8 cellular contexts compared by ENCODE assay signal in genomic region chr12:82650627-82651337, GRCh38. TPM values are rescaled to one million over a fixed set of nuclear protein-coding genes. Genes with fewer than 3 reads are reported as not detected.
DNase-seq lines count a peak whose midpoint lies in the region; ATAC-seq lines count a peak whose summit lies in the region.

No MANE protein-coding gene starts in this region.

- DNase-seq in HS-5 (ENCODE audit: low read depth) = peak; percentile 49
- DNase-seq in central memory CD4-positive, alpha-beta T cell = peak; percentile 7
- DNase-seq in stimulated activated effector memory CD8-positive, alpha-beta T cell treated with anti-CD3 and anti-CD28 coated beads, Interleukin-12 subunit alpha, Interleukin-12 subunit beta, amount 100 ng/mL, for 72 hours (ENCODE audit: low spot score in 2 of 2) = no peak
- no peak for DNase-seq in mesenteric fat pad (ENCODE audit: low spot score)
- DNase-seq in amniotic stem cell (lab: John Stamatoyannopoulos, UW) = no peak
- no peak for DNase-seq in effector CD4-positive, alpha-beta T cell

- H3K4me3 Mint-ChIP-seq in stimulated activated effector memory CD8-positive, alpha-beta T cell treated with anti-CD3 and anti-CD28 coated beads, Interleukin-12 subunit alpha, Interleukin-12 subunit beta, amount 100 ng/mL, for 72 hours = no peak overlapping the region

- no peak overlapping the region for H3K27ac Mint-ChIP-seq in stimulated activated effector memory CD8-positive, alpha-beta T cell treated with anti-CD3 and anti-CD28 coated beads, Interleukin-12 subunit alpha, Interleukin-12 subunit beta, amount 100 ng/mL, for 72 hours

- no peaks in the 10 kb centered on the region for H3K9me3 Mint-ChIP-seq in stimulated activated effector memory CD8-positive, alpha-beta T cell treated with anti-CD3 and anti-CD28 coated beads, Interleukin-12 subunit alpha, Interleukin-12 subunit beta, amount 100 ng/mL, for 72 hours

- peak; percentile 79 for ATAC-seq in GM18517 (IDR thresholded peaks at IDR 0.05; ENCODE audit: unreplicated experiment)
- ATAC-seq in GM21717 (IDR thresholded peaks at IDR 0.05; ENCODE audit: unreplicated experiment) = peak; percentile 95
- peak; percentile 87 for ATAC-seq in stimulated activated effector memory CD8-positive, alpha-beta T cell treated with anti-CD3 and anti-CD28 coated beads, Interleukin-12 subunit alpha, Interleukin-12 subunit beta, amount 100 ng/mL, for 72 hours

- no peaks in the 10 kb centered on the region for H3K36me3 Mint-ChIP-seq in stimulated activated effector memory CD8-positive, alpha-beta T cell treated with anti-CD3 and anti-CD28 coated beads, Interleukin-12 subunit alpha, Interleukin-12 subunit beta, amount 100 ng/mL, for 72 hours

- H3K4me1 Mint-ChIP-seq in stimulated activated effector memory CD8-positive, alpha-beta T cell treated with anti-CD3 and anti-CD28 coated beads, Interleukin-12 subunit alpha, Interleukin-12 subunit beta, amount 100 ng/mL, for 72 hours = peaks cover 8% of the 10 kb centered on the region

RNA-seq across cellular contexts. Expression of gene TMTC2, which starts 35.9 kb away (rescaled TPM):
- 7.0 TPM for total RNA-seq in mesenteric fat pad

Comparison
In these comparisons a context has a peak if more than half of its experiments do, and no peak if none do; other contexts are left out.
1. DNase-seq: peak in HS-5 (single experiment) and central memory CD4-positive, alpha-beta T cell (single experiment); none in stimulated activated effector memory CD8-positive, alpha-beta T cell treated with anti-CD3 and anti-CD28 coated beads, Interleukin-12 subunit alpha, Interleukin-12 subunit beta, amount 100 ng/mL, for 72 hours (0 of 2), mesenteric fat pad (single experiment), amniotic stem cell (single experiment) and effector CD4-positive, alpha-beta T cell (single experiment).
2. Peak in every context shown above with its lines, with median percentiles within 50 percentile points of each other: ATAC-seq.